1 cellular context compared by ENCODE assay signal in the genomic region with DNA sequence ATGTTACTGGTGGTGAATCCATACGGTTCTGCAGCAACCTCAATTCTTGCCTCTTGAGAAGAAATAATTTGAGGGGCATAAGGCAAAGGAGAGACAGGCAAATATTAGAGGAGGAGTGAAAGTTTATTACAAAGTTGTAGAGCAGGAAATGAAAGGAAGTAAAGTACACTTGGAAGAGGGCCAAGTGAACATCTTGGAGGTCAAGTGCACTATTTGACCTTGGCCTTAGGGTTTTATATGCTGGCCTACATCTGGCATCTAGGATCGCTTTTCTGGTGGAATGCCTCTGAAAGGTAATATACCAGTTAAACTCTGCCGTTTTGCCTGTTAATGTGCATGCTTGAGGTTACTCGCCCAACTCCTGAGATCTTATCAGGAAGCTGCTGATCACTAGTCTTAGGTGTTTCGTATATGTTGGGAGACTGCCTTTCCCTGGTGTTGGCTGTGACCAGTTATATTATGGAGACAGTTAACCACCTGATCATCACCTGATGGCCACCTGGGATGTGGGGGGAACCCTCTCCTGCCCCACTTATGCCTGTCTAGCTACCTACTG.
TF ChIP-seq lines count a peak whose summit lies in the region.

No MANE protein-coding gene starts in this region.

TF ChIP-seq in GM23338, 12 proteins besides CTCF, POLR2A, EP300 and RAD21 (continued from another document):
- TF ChIP-seq, protein P1, sequence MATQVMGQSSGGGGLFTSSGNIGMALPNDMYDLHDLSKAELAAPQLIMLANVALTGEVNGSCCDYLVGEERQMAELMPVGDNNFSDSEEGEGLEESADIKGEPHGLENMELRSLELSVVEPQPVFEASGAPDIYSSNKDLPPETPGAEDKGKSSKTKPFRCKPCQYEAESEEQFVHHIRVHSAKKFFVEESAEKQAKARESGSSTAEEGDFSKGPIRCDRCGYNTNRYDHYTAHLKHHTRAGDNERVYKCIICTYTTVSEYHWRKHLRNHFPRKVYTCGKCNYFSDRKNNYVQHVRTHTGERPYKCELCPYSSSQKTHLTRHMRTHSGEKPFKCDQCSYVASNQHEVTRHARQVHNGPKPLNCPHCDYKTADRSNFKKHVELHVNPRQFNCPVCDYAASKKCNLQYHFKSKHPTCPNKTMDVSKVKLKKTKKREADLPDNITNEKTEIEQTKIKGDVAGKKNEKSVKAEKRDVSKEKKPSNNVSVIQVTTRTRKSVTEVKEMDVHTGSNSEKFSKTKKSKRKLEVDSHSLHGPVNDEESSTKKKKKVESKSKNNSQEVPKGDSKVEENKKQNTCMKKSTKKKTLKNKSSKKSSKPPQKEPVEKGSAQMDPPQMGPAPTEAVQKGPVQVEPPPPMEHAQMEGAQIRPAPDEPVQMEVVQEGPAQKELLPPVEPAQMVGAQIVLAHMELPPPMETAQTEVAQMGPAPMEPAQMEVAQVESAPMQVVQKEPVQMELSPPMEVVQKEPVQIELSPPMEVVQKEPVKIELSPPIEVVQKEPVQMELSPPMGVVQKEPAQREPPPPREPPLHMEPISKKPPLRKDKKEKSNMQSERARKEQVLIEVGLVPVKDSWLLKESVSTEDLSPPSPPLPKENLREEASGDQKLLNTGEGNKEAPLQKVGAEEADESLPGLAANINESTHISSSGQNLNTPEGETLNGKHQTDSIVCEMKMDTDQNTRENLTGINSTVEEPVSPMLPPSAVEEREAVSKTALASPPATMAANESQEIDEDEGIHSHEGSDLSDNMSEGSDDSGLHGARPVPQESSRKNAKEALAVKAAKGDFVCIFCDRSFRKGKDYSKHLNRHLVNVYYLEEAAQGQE (IDR thresholded peaks at IDR 0.05; ENCODE audit: unreplicated experiment): no peak
- no peak for TF ChIP-seq NANOG (IDR thresholded peaks at IDR 0.05; ENCODE audit: borderline replicate concordance)
